ENCODE assay signal across 8 cellular contexts in genomic region chr20:44959896-44960852, GRCh38. TPM values are rescaled to one million over a fixed set of nuclear protein-coding genes. Genes with fewer than 3 reads are reported as not detected.
DNase-seq lines count a peak whose midpoint lies in the region; ATAC-seq and TF ChIP-seq lines count a peak whose summit lies in the region.

Gene TOMM34 (minus strand): TSS chr20:44960397. CDS start chr20:44960333, 64 bp downstream.

- peaks cover 14% of the 10 kb centered on the region for H3K36me3 Mint-ChIP-seq in CD4-positive, CD25-positive, alpha-beta regulatory T cell
- H3K36me3 Mint-ChIP-seq in activated CD4-positive, alpha-beta memory T cell treated with anti-CD3 and anti-CD28 coated beads for 36 hours = peaks cover 35% of the 10 kb centered on the region

- peaks cover 0 to 1% (median 0%) of the 10 kb centered on the region in 7 donors for H3K9me3 Mint-ChIP-seq in CD4-positive, CD25-positive, alpha-beta regulatory T cell
- no peaks in the 10 kb centered on the region for H3K9me3 Mint-ChIP-seq in activated CD4-positive, alpha-beta memory T cell treated with anti-CD3 and anti-CD28 coated beads for 36 hours

- peak in 1 of 2 donors; percentile 56 for TF ChIP-seq RAD21 in liver (IDR thresholded peaks at IDR 0.05)

- under 1% methylated on average over 66 of the region's 66 CpGs for WGBS in liver

- DNase-seq in CD4-positive, CD25-positive, alpha-beta regulatory T cell = peak; percentile 91 to 95 (median 91)
- DNase-seq in HK-2 (ENCODE audit: unreplicated experiment) = peak; percentile 97
- peak; percentile 99 for DNase-seq in NCI-H82 treated with DMSO at 0.1 percent for 48 hours (lab: John Stamatoyannopoulos, UW; ENCODE audit: unreplicated experiment)
- DNase-seq in activated CD4-positive, alpha-beta memory T cell treated with anti-CD3 and anti-CD28 coated beads for 36 hours = peak; percentile 96
- DNase-seq in dermis microvascular lymphatic vessel endothelial cell (ENCODE audit: low read depth in 2 of 2) = peak; percentile 68 to 92
- peak; percentile 98 for DNase-seq in stimulated activated CD4-positive, alpha-beta T cell treated with anti-CD3 and anti-CD28 coated beads, Interleukin-4, amount 100 ng/mL, for 1 hour

- peaks cover 17% of the 10 kb centered on the region for H3K36me3 ChIP-seq in CD4-positive, CD25-positive, alpha-beta regulatory T cell (ENCODE audit: control insufficient read depth, insufficient read depth, low read length)
- H3K36me3 ChIP-seq in liver (ENCODE audit: control insufficient read depth in 4 of 4, insufficient read depth in 3 of 4, low read depth in 1 of 4, low read length in 3 of 4) = peaks cover 0 to 13% (median 7%) of the 10 kb centered on the region in 4 donors

- H3K27me3 Mint-ChIP-seq in CD4-positive, CD25-positive, alpha-beta regulatory T cell = no peaks in the 10 kb centered on the region
- no peaks in the 10 kb centered on the region for H3K27me3 Mint-ChIP-seq in activated CD4-positive, alpha-beta memory T cell treated with anti-CD3 and anti-CD28 coated beads for 36 hours

- no peak for TF ChIP-seq CTCF in liver (IDR thresholded peaks at IDR 0.05; ENCODE audit: low read depth, low read length, missing input control)

- CTCF ChIA-PET in activated CD4-positive, alpha-beta memory T cell treated with anti-CD3 and anti-CD28 coated beads for 36 hours (lab: Charles Lee) = interaction anchor here (0.6 to 4.5 kb wide), 8 partner anchors 8 to 331 kb away, joined by 3 to 19 read pairs (median 4); no protein-coding TSS in a partner anchor

- peak within 1 kb of the TSS; percentile 94 to 97 (median 95) for H3K27ac Mint-ChIP-seq in CD4-positive, CD25-positive, alpha-beta regulatory T cell
- peak within 1 kb of the TSS; percentile 99 for H3K27ac Mint-ChIP-seq in activated CD4-positive, alpha-beta memory T cell treated with anti-CD3 and anti-CD28 coated beads for 36 hours

- H3K27ac ChIP-seq in CD4-positive, CD25-positive, alpha-beta regulatory T cell (ENCODE audit: insufficient read depth, low read length, poor library complexity, severe bottlenecking) = peak within 1 kb of the TSS; percentile 68
- peak within 1 kb of the TSS; percentile 41 to 73 for H3K27ac ChIP-seq in liver (ENCODE audit: low read depth in 1 of 2, low read length in 2 of 2)

- POLR2A ChIA-PET in activated CD4-positive, alpha-beta memory T cell treated with anti-CD3 and anti-CD28 coated beads for 36 hours (lab: Charles Lee) = interaction anchor here (0.6 to 3.1 kb wide), 16 partner anchors 8 to 115 kb away, joined by 3 to 34 read pairs (median 4); partner anchors contain the start of genes PABPC1L and YWHAB

- H3K4me1 ChIP-seq in CD4-positive, CD25-positive, alpha-beta regulatory T cell (ENCODE audit: control insufficient read depth, insufficient read depth, low read length, poor library complexity, severe bottlenecking) = peaks cover 28% of the 10 kb centered on the region
- peaks cover 0 to 15% (median 12%) of the 10 kb centered on the region in 4 donors for H3K4me1 ChIP-seq in liver (ENCODE audit: control insufficient read depth in 4 of 4, insufficient read depth in 4 of 4, low read length in 3 of 4)

- peak within 1 kb of the TSS; percentile 82 for H3K4me3 ChIP-seq in CD4-positive, CD25-positive, alpha-beta regulatory T cell (ENCODE audit: low read depth, low read length)
- peak within 1 kb of the TSS; percentile 68 to 89 (median 73) for H3K4me3 ChIP-seq in liver (ENCODE audit: low read depth in 1 of 3, low read length in 3 of 3)

- intact Hi-C loops in activated CD4-positive, alpha-beta memory T cell treated with anti-CD3 and anti-CD28 coated beads for 36 hours (cut with micrococcal nuclease) = loop anchor here (1.0 to 2.0 kb wide), 5 partner anchors 7 to 314 kb away; partner anchors contain the start of gene YWHAB

- ATAC-seq in CD4-positive, CD25-positive, alpha-beta regulatory T cell (ENCODE audit: low read depth in 2 of 2) = peak; percentile 94 to 95
- ATAC-seq in GM19452 (IDR thresholded peaks at IDR 0.05; ENCODE audit: unreplicated experiment) = peak; percentile 79

- H3K4me1 Mint-ChIP-seq in CD4-positive, CD25-positive, alpha-beta regulatory T cell = peaks cover 10 to 70% (median 45%) of the 10 kb centered on the region in 4 donors
- peaks cover 58% of the 10 kb centered on the region for H3K4me1 Mint-ChIP-seq in activated CD4-positive, alpha-beta memory T cell treated with anti-CD3 and anti-CD28 coated beads for 36 hours (ENCODE audit: low read depth)

- H3K4me3 Mint-ChIP-seq in CD4-positive, CD25-positive, alpha-beta regulatory T cell = peak within 1 kb of the TSS; percentile 88 to 99 (median 98)
- H3K4me3 Mint-ChIP-seq in activated CD4-positive, alpha-beta memory T cell treated with anti-CD3 and anti-CD28 coated beads for 36 hours = peak within 1 kb of the TSS; percentile 95

- peak within 1 kb of the TSS; percentile 35 to 45 for H3K9ac ChIP-seq in liver (ENCODE audit: low read depth in 1 of 2, low read length in 2 of 2)

- no peaks in the 10 kb centered on the region for H3K27me3 ChIP-seq in CD4-positive, CD25-positive, alpha-beta regulatory T cell (ENCODE audit: control insufficient read depth, insufficient read depth, low read length)
- no peaks in the 10 kb centered on the region for H3K27me3 ChIP-seq in liver (ENCODE audit: control insufficient read depth in 4 of 4, insufficient read depth in 4 of 4, low read length in 3 of 4)

- H3K9me3 ChIP-seq in CD4-positive, CD25-positive, alpha-beta regulatory T cell (ENCODE audit: control insufficient read depth in 2 of 2, low read length in 2 of 2) = no peaks in the 10 kb centered on the region
- H3K9me3 ChIP-seq in liver (ENCODE audit: control insufficient read depth in 4 of 4, low read length in 3 of 4) = no peaks in the 10 kb centered on the region

TF ChIP-seq in liver, 16 proteins besides CTCF, POLR2A, EP300 and RAD21 (continues in another document):
- TF ChIP-seq MAX (IDR thresholded peaks at IDR 0.05) = peak; percentile 98
- peak; percentile 34 for TF ChIP-seq TAF1 (conservative IDR thresholded peaks at IDR 0.05)
- TF ChIP-seq NR2F2 (IDR thresholded peaks at IDR 0.05) = no peak
- TF ChIP-seq ZBTB33 (IDR thresholded peaks at IDR 0.05) = no peak
- peak in 1 of 2 donors; percentile 15 for TF ChIP-seq RXRA (IDR thresholded peaks at IDR 0.05)
- TF ChIP-seq FOXA2 (IDR thresholded peaks at IDR 0.05) = no peak
- peak; percentile 28 to 35 for TF ChIP-seq HNF4A (conservative IDR thresholded peaks at IDR 0.05)
- TF ChIP-seq FOXA1 (IDR thresholded peaks at IDR 0.05) = no peak
- TF ChIP-seq HNF4G (IDR thresholded peaks at IDR 0.05) = no peak
- TF ChIP-seq SP1 (IDR thresholded peaks at IDR 0.05) = peak; percentile 54
- TF ChIP-seq REST (IDR thresholded peaks at IDR 0.05) = peak; percentile 56
- peak; percentile 72 for TF ChIP-seq YY1 (IDR thresholded peaks at IDR 0.05)
- TF ChIP-seq JUND (IDR thresholded peaks at IDR 0.05) = no peak
- TF ChIP-seq GABPA (IDR thresholded peaks at IDR 0.05 in 1 of 2, conservative IDR thresholded peaks at IDR 0.05 in 1 of 2) = peak in 1 of 2 donors; percentile 74
- TF ChIP-seq EGR1 (IDR thresholded peaks at IDR 0.05; ENCODE audit: low read depth in 2 of 2) = peak in 1 of 2 donors; percentile 38

RNA-seq across cellular contexts. Expression of gene TOMM34, which starts in this region (rescaled TPM):
- 10.7 TPM for total RNA-seq in CD4-positive, CD25-positive, alpha-beta regulatory T cell
- 10 to 100 TPM; 13.8 to 24.2 (median 23.0) TPM for polyA plus RNA-seq in CD4-positive, CD25-positive, alpha-beta regulatory T cell
- total RNA-seq in activated CD4-positive, alpha-beta memory T cell treated with anti-CD3 and anti-CD28 coated beads for 36 hours = 10 to 100 TPM; 56.3 to 58.4 TPM
- total RNA-seq in dermis microvascular lymphatic vessel endothelial cell (14.0 and 20.5 TPM in 2 replicates), liver (1 to 10 TPM; 4.4 to 5.6 TPM)
- polyA plus RNA-seq in liver = 10 to 100 TPM in 1 of 2 donors, 1 to 10 TPM in 1; 10.0 to 12.1 TPM

Comparison
In these comparisons a context has a peak if more than half of its experiments do, and no peak if none do; other contexts are left out.
1. Peak in every context shown above with its lines: DNase-seq, ATAC-seq, H3K4me3 ChIP-seq and H3K27ac ChIP-seq.